1 cellular context compared by ENCODE assay signal in genomic region chr12:82857276-82857675, GRCh38.
TF ChIP-seq lines count a peak whose summit lies in the region.

No MANE protein-coding gene starts in this region.

TF ChIP-seq in endothelial cell of umbilical vein, 7 proteins besides CTCF, POLR2A, EP300 and RAD21 (continued from another document):
- TF ChIP-seq MAX (IDR thresholded peaks at IDR 0.05; ENCODE audit: insufficient read depth, insufficient read length), result no peak
- TF ChIP-seq GATA2 (IDR thresholded peaks at IDR 0.05; ENCODE audit: insufficient read depth, insufficient read length, low read depth, low read length), result no peak
